Comparison of ENCODE assay signal across 24 cellular contexts in genomic region chr5:122120957-122121356, GRCh38. TPM values are rescaled to one million over a fixed set of nuclear protein-coding genes. Genes with fewer than 3 reads are reported as not detected.
DNase-seq lines count a peak whose midpoint lies in the region; ATAC-seq, FAIRE-seq and TF ChIP-seq lines count a peak whose summit lies in the region.
"Had no signal": no experiment of that assay in that cellular context is flagged by ENCODE, and none has a peak within 500 bp of the region (broad histone marks: within the 10 kb centered on the region; RNA-seq: fewer than 3 reads in every experiment).

No MANE protein-coding gene starts in this region.

- peak; percentile 43 for FAIRE-seq in astrocyte (lab: Jason Lieb, UNC)
- FAIRE-seq: D721Med, frontal cortex had no signal

- DNase-seq in GDM1 (lab: John Stamatoyannopoulos, UW) (peak; percentile 12), LoVo (ENCODE audit: low spot score) (peak; percentile 5), astrocyte (ENCODE audit: low read depth) (peak; percentile 22), kidney tubule cell (ENCODE audit: low spot score) (peak; percentile 87), erythroblast (lab: John Stamatoyannopoulos, UW) (no peak), NCI-H2196 treated with DMSO at 0.1 percent for 48 hours (lab: John Stamatoyannopoulos, UW; ENCODE audit: unreplicated experiment) (no peak)
- DNase-seq in stimulated activated CD4-positive, alpha-beta T cell treated with anti-CD3 and anti-CD28 coated beads, Interleukin-1b, Interleukin-23, amount 100 ng/mL, for 48 hours = no peak
- DNase-seq: activated CD4-positive, alpha-beta T cell treated with anti-CD3 and anti-CD28 coated beads, Interleukin-2, amount 10 ng/mL, durations not matched to agents 24 days and 14 days; BE2C; central memory CD4-positive, alpha-beta T cell; effector memory CD4-positive, alpha-beta T cell; KBM-7; NCI-H1694; NCI-H345; SJCRH30; stimulated activated CD4-positive, alpha-beta T cell treated with anti-CD3 and anti-CD28 coated beads, Interleukin-4, amount 100 ng/mL, for 1 hour; substantia nigra; T-helper 9 cell had no signal

- no peak overlapping the region for H3K27ac Mint-ChIP-seq in astrocyte (ENCODE audit: unreplicated experiment)
- H3K27ac Mint-ChIP-seq: activated CD4-positive, alpha-beta T cell treated with anti-CD3 and anti-CD28 coated beads, Interleukin-2, amount 10 ng/mL, durations not matched to agents 24 days and 14 days; activated naive CD8-positive, alpha-beta T cell had no signal

- no peak overlapping the region for H3K4me3 Mint-ChIP-seq in astrocyte (ENCODE audit: unreplicated experiment)
- H3K4me3 Mint-ChIP-seq: activated CD4-positive, alpha-beta T cell treated with anti-CD3 and anti-CD28 coated beads, Interleukin-2, amount 10 ng/mL, durations not matched to agents 24 days and 14 days; activated naive CD8-positive, alpha-beta T cell had no signal

- H3K4me1 Mint-ChIP-seq in astrocyte (ENCODE audit: low read depth, unreplicated experiment) = peaks cover 21% of the 10 kb centered on the region
- H3K4me1 Mint-ChIP-seq: activated CD4-positive, alpha-beta T cell treated with anti-CD3 and anti-CD28 coated beads, Interleukin-2, amount 10 ng/mL, durations not matched to agents 24 days and 14 days had no signal

- TF ChIP-seq CTCF in astrocyte (IDR thresholded peaks at IDR 0.05; ENCODE audit: insufficient read depth, low read depth, low read length) = no peak

- no peaks in the 10 kb centered on the region for H3K9me3 ChIP-seq in astrocyte (ENCODE audit: insufficient read depth, low read depth, low read length)
- H3K9me3 ChIP-seq: BE2C, SJCRH30 had no signal

- no peak overlapping the region for H3K4me2 ChIP-seq in astrocyte (ENCODE audit: low read length)

- no peak overlapping the region for H3K27ac ChIP-seq in astrocyte (ENCODE audit: low read depth, low read length)
- H3K27ac ChIP-seq: SJCRH30 had no signal

- no peak for TF ChIP-seq POLR2A in erythroblast (IDR thresholded peaks at IDR 0.05; ENCODE audit: low read length)

- H3K36me3 ChIP-seq in astrocyte (ENCODE audit: insufficient read depth, low read length) = no peaks in the 10 kb centered on the region
- H3K36me3 ChIP-seq: BE2C, SJCRH30 had no signal

- no peak overlapping the region for H3K4me3 ChIP-seq in astrocyte (ENCODE audit: insufficient read depth, low read depth, low read length)
- H3K4me3 ChIP-seq: SJCRH30 had no signal

- no peaks in the 10 kb centered on the region for H3K79me2 ChIP-seq in astrocyte (ENCODE audit: insufficient read depth, low read length)

- peaks cover 20% of the 10 kb centered on the region for H3K4me1 ChIP-seq in astrocyte (ENCODE audit: insufficient read depth, low read length)
- H3K4me1 ChIP-seq: BE2C had no signal

- ATAC-seq in HG03280 (IDR thresholded peaks at IDR 0.05; ENCODE audit: unreplicated experiment) = no peak
- ATAC-seq: left lobe of liver had no signal

- H4K20me1 ChIP-seq in astrocyte (ENCODE audit: insufficient read depth, low read length) = no peaks in the 10 kb centered on the region

- H3K9me3 Mint-ChIP-seq in astrocyte (ENCODE audit: unreplicated experiment) = no peaks in the 10 kb centered on the region
- H3K9me3 Mint-ChIP-seq: activated CD4-positive, alpha-beta T cell treated with anti-CD3 and anti-CD28 coated beads, Interleukin-2, amount 10 ng/mL, durations not matched to agents 24 days and 14 days had no signal

- no peaks in the 10 kb centered on the region for H3K27me3 Mint-ChIP-seq in astrocyte (ENCODE audit: low read depth, unreplicated experiment)
- H3K27me3 Mint-ChIP-seq: activated CD4-positive, alpha-beta T cell treated with anti-CD3 and anti-CD28 coated beads, Interleukin-2, amount 10 ng/mL, durations not matched to agents 24 days and 14 days had no signal

- no peak overlapping the region for H2AFZ ChIP-seq in astrocyte (ENCODE audit: low read depth, low read length)

- no peaks in the 10 kb centered on the region for H3K36me3 Mint-ChIP-seq in astrocyte (ENCODE audit: low read depth, unreplicated experiment)
- H3K36me3 Mint-ChIP-seq: activated naive CD8-positive, alpha-beta T cell had no signal

- no peak overlapping the region for H3K9ac ChIP-seq in astrocyte (ENCODE audit: low read length)

- H3K27me3 ChIP-seq in astrocyte (ENCODE audit: insufficient read depth, low read length) = no peaks in the 10 kb centered on the region
- H3K27me3 ChIP-seq: BE2C had no signal

RNA-seq across cellular contexts. Expression of gene ZNF474, which starts 8.4 kb away (rescaled TPM):
- total RNA-seq in astrocyte = 0.38 and 0.45 TPM in 2 replicates
- total RNA-seq: activated CD4-positive, alpha-beta T cell treated with anti-CD3 and anti-CD28 coated beads, Interleukin-2, amount 10 ng/mL, durations not matched to agents 24 days and 14 days; osteocyte had no signal

RNA-seq across cellular contexts. Expression of gene LOX, which starts 42.9 kb away (rescaled TPM):
- total RNA-seq in astrocyte = 1,150 and 1,249 TPM in 2 replicates

Comparison
In these comparisons a context has a peak if more than half of its experiments do, and no peak if none do; other contexts are left out.
1. DNase-seq: peak in GDM1 (single experiment), LoVo (single experiment), astrocyte (single experiment) and kidney tubule cell (single experiment); none in stimulated activated CD4-positive, alpha-beta T cell treated with anti-CD3 and anti-CD28 coated beads, Interleukin-1b, Interleukin-23, amount 100 ng/mL, for 48 hours (single experiment), erythroblast (0 of 2) and NCI-H2196 treated with DMSO at 0.1 percent for 48 hours (single experiment).